9 cellular contexts compared by ENCODE assay signal in genomic region chr10:71548494-71548846, GRCh38.
A peak's percentile ranks its signal among the peaks of the same experiment; 100 is the strongest.
DNase-seq lines count a peak whose midpoint lies in the region; ATAC-seq and TF ChIP-seq lines count a peak whose summit lies in the region.
"Had no signal": no experiment of that assay in that cellular context is flagged by ENCODE, and none has a peak within 500 bp of the region (broad histone marks: within the 10 kb centered on the region; RNA-seq: fewer than 3 reads in every experiment).

No MANE protein-coding gene starts in this region.

- CTCF ChIA-PET in mammary epithelial cell (lab: Charles Lee; ENCODE audit: low non-redundant PET) = no interaction called here

- no peak for TF ChIP-seq POLR2A in NB4 (IDR thresholded peaks at IDR 0.05; ENCODE audit: extremely low read depth, insufficient read length)
- TF ChIP-seq POLR2A in sigmoid colon (IDR thresholded peaks at IDR 0.05) = no peak

- peak; percentile 88 for TF ChIP-seq CTCF in NB4 (IDR thresholded peaks at IDR 0.05; ENCODE audit: low read depth, low read length)
- peak; percentile 38 to 49 for TF ChIP-seq CTCF in mammary epithelial cell (conservative IDR thresholded peaks at IDR 0.05 in 1 of 2, IDR thresholded peaks at IDR 0.05 in 1 of 2; ENCODE audit: extremely low read depth in 1 of 2, insufficient read depth in 1 of 2, low read depth in 1 of 2, low read length in 2 of 2)
- TF ChIP-seq CTCF in neural crest cell (conservative IDR thresholded peaks at IDR 0.05) = peak; percentile 64
- no peak for TF ChIP-seq CTCF in sigmoid colon (IDR thresholded peaks at IDR 0.05)

- in situ Hi-C loops in mammary epithelial cell (cut with MboI; ENCODE audit: low sequenced_read_pairs in 2 of 2) = no loop called here

- no peaks in the 10 kb centered on the region for H3K4me1 ChIP-seq in mammary epithelial cell (ENCODE audit: insufficient read depth, low read length)
- H3K4me1 ChIP-seq in sigmoid colon = peaks cover 0 to 11% (median 7%) of the 10 kb centered on the region in 4 donors

- H4K20me1 ChIP-seq in mammary epithelial cell (ENCODE audit: insufficient read depth, low read length) = no peaks in the 10 kb centered on the region

- BruUV-seq in mammary epithelial cell (replicated peaks; lab: Mats Ljungman, UMichigan) = no TSS peak

- dilution Hi-C loops in mammary epithelial cell (cut with HindIII; ENCODE audit: low sequenced_read_pairs) = no loop called here

- no peaks in the 10 kb centered on the region for H3K36me3 ChIP-seq in mammary epithelial cell (ENCODE audit: insufficient read depth, low read length)
- H3K36me3 ChIP-seq in sigmoid colon = no peaks in the 10 kb centered on the region

- no peak overlapping the region for H3K4me2 ChIP-seq in mammary epithelial cell (ENCODE audit: insufficient read depth, low read depth, low read length)

- H3K4me3 Mint-ChIP-seq in neural crest cell = no peak overlapping the region

- no peaks in the 10 kb centered on the region for H3K79me2 ChIP-seq in mammary epithelial cell (ENCODE audit: insufficient read depth, low read length)

- H3K4me1 Mint-ChIP-seq in neural crest cell = no peaks in the 10 kb centered on the region

- H2AFZ ChIP-seq in mammary epithelial cell (ENCODE audit: low read depth, low read length) = no peak overlapping the region

- H3K27ac Mint-ChIP-seq in neural crest cell (ENCODE audit: unreplicated experiment) = no peak overlapping the region

- ATAC-seq in GM21786 (IDR thresholded peaks at IDR 0.05; ENCODE audit: unreplicated experiment) = no peak

- no peak for TF ChIP-seq EP300 in sigmoid colon (IDR thresholded peaks at IDR 0.05)

- intact Hi-C loops in mammary epithelial cell (cut with micrococcal nuclease) = no loop called here
- intact Hi-C loops in sigmoid colon (cut with DNase I) = no loop called here

- H3K36me3 Mint-ChIP-seq in neural crest cell (ENCODE audit: low read depth) = no peaks in the 10 kb centered on the region

- H3K9me3 Mint-ChIP-seq in neural crest cell = no peaks in the 10 kb centered on the region

- H3K27ac ChIP-seq in mammary epithelial cell (ENCODE audit: insufficient read depth, low read depth, low read length) = no peak overlapping the region
- no peak overlapping the region for H3K27ac ChIP-seq in sigmoid colon

- H3K4me3 ChIP-seq in NB4 (ENCODE audit: low read depth, low read length) = no peak overlapping the region
- H3K4me3 ChIP-seq in mammary epithelial cell (replicated peaks in 1 of 3; ENCODE audit: insufficient read depth in 1 of 3, low read depth in 2 of 3, low read length in 3 of 3) = no peak overlapping the region
- no peak overlapping the region for H3K4me3 ChIP-seq in sigmoid colon

- H3K27me3 Mint-ChIP-seq in neural crest cell (ENCODE audit: low read depth) = peaks cover 3% of the 10 kb centered on the region

- H3K9me3 ChIP-seq in mammary epithelial cell (replicated peaks; ENCODE audit: insufficient read depth, low read length) (no peaks in the 10 kb centered on the region), sigmoid colon (no peaks in the 10 kb centered on the region)

- DNase-seq in DMS 273 (lab: John Stamatoyannopoulos, UW; ENCODE audit: unreplicated experiment) (peak; percentile 21), DMS 273 treated with DMSO at 0.1 percent for 48 hours (lab: John Stamatoyannopoulos, UW) (no peak), NB4 (ENCODE audit: low read depth) (peak; percentile 78), mammary epithelial cell (no peak), neural crest cell (ENCODE audit: low read depth, low spot score) (peak; percentile 44), DMS153 treated with DMSO at 0.1 percent for 48 hours (lab: John Stamatoyannopoulos, UW; ENCODE audit: unreplicated experiment) (no peak), sigmoid colon (no peak)
- DNase-seq: 8988T had no signal

- H3K9ac ChIP-seq in mammary epithelial cell (ENCODE audit: insufficient read depth, low read length) = no peak overlapping the region

- H3K27me3 ChIP-seq in mammary epithelial cell (ENCODE audit: insufficient read depth, low read length) (no peaks in the 10 kb centered on the region), sigmoid colon (no peaks in the 10 kb centered on the region)

Comparison
In these comparisons a context has a peak if more than half of its experiments do, and no peak if none do; other contexts are left out.
1. DNase-seq: peak in DMS 273 (single experiment), NB4 (single experiment) and neural crest cell (single experiment); none in DMS 273 treated with DMSO at 0.1 percent for 48 hours (single experiment), mammary epithelial cell (single experiment), DMS153 treated with DMSO at 0.1 percent for 48 hours (single experiment) and sigmoid colon (single experiment).
2. CTCF ChIP-seq: peak in NB4 (single experiment), mammary epithelial cell (2 of 2) and neural crest cell (single experiment); none in sigmoid colon (0 of 4).